22 cellular contexts compared by ENCODE assay signal in the genomic region with DNA sequence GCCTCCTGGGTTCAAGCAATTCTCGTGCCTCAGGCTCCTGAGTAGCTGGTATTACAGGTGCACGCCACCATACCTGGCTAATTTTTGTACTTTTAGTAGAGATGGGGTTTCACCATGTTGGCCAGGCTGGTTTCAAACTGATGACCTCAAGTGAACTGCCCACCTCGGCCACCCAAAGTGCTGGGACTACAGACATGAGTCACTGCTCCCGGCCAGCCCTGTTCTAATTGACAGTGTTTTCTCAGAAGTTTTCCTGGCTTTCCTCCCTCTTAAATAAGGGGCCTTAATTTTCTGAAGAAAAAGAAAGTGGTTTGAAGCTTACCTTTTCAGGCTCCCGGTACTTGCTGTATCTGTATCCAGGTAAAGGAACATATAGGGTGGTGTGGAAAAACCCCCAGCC.
"Had no signal": no experiment of that assay in that cellular context is flagged by ENCODE, and none has a peak within 500 bp of the region (broad histone marks: within the 10 kb centered on the region; RNA-seq: fewer than 3 reads in every experiment).

No MANE protein-coding gene starts in this region.

- ATAC-seq: activated CD8-positive, alpha-beta memory T cell treated with anti-CD3 and anti-CD28 coated beads, Interleukin-2, amount 10 ng/mL, durations not matched to agents 7 days and 5 days; Panc1; T-helper 17 cell had no signal

- DNase-seq: activated B cell treated with CpG ODN at 0.5 μM for 24 hours; activated CD4-positive, alpha-beta T cell treated with anti-CD3 and anti-CD28 coated beads for 1 hour; activated CD4-positive, alpha-beta T cell treated with anti-CD3 and anti-CD28 coated beads, Interleukin-2, amount 10 ng/mL, durations not matched to agents 24 days and 14 days; activated CD4-positive, alpha-beta T cell treated with anti-CD3 and anti-CD28 coated beads, Interleukin-2, amount 50 U/mL, for 48 hours; activated CD8-positive, alpha-beta memory T cell treated with anti-CD3 and anti-CD28 coated beads, Interleukin-2, amount 10 ng/mL, durations not matched to agents 7 days and 5 days; activated effector memory CD4-positive, alpha-beta T cell treated with Interleukin-2 at 50 U/mL for 16 hours; activated naive CD4-positive, alpha-beta T cell; activated T-cell treated with anti-CD3 and anti-CD28 coated beads, Interleukin-2, amount 50 U/mL, for 24 hours; amniotic stem cell; MM.1S; NCI-H1105; NCI-H1436 treated with DMSO at 0.1 percent for 48 hours; NCI-H187; NCI-H2081; NCI-H510A treated with DMSO at 0.1 percent for 48 hours; NCI-H69; NK-92 treated with Interleukin-12 subunit alpha and Interleukin-12 subunit beta, amount 100 ng/mL, for 24 hours; OCI-M1; SHP77; T-helper 17 cell; T-helper 9 cell had no signal
